ENCODE assay signal across 20 cellular contexts in the genomic region with DNA sequence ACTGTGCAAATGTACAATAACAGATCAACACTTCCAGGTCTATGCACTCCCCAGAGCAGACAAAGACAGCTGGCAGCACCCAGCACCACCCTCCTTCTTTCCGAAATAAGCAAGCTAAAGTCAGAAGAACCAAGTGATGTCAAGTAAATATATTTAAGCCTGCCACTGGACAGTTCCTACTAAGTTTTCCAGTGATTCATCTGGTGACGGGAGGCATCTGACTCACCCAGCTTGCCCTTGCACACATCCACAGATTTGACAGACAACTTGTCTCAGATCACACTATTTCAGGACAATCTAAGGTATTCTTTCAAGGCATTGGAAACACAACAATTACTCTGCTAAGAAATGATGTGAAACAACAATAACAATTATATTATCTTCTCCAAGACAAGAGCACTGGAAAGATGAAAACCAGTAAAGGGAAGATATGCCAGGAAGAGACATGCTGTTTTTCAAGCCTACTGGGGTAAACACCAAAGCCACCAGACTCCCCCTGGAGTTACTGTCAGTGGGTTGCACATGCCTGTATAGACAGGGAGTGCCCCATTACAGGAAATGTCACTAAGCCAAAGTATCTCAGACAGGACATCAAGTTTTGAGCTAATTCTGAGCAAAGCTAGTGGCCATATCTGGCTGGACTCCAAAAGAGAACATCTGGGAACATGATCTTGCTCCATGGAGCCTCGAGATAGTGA.
DNase-seq lines count a peak whose midpoint lies in the region; ATAC-seq, FAIRE-seq and TF ChIP-seq lines count a peak whose summit lies in the region.
"Had no signal": no experiment of that assay in that cellular context is flagged by ENCODE, and none has a peak within 500 bp of the region (broad histone marks: within the 10 kb centered on the region; RNA-seq: fewer than 3 reads in every experiment).

No MANE protein-coding gene starts in this region.

- H3K27ac ChIP-seq in A549 (no peak overlapping the region), kidney (ENCODE audit: low read depth in 2 of 2, low read length in 2 of 2) (no peak overlapping the region)
- H3K27ac ChIP-seq: GM23248, SK-N-MC had no signal

- no peak overlapping the region for H3K4me3 ChIP-seq in A549
- H3K4me3 ChIP-seq in bronchial epithelial cell (ENCODE audit: low read depth, low read length), result no peak overlapping the region
- H3K4me3 ChIP-seq in kidney epithelial cell (ENCODE audit: low read depth, low read length), result no peak overlapping the region
- H3K4me3 ChIP-seq in kidney (ENCODE audit: low read length in 2 of 2), result no peak overlapping the region
- H3K4me3 ChIP-seq: GM23248, K562, SK-N-MC had no signal

- ATAC-seq in A549, result peak; percentile 47 to 59; a peak in 2 of 6 replicates
- ATAC-seq in GM18868 (IDR thresholded peaks at IDR 0.05; ENCODE audit: unreplicated experiment), result no peak
- ATAC-seq in HG02973 (IDR thresholded peaks at IDR 0.05; ENCODE audit: unreplicated experiment), result no peak
- ATAC-seq in GM21367 (IDR thresholded peaks at IDR 0.05; ENCODE audit: unreplicated experiment), result no peak
- ATAC-seq: HCT116, K562, Panc1 had no signal

- CTCF ChIA-PET in A549 (lab: Yijun Ruan, JAX), result interaction anchor here (1.2 to 1.3 kb wide), 2 partner anchors 13 to 17 kb away, joined by 3 to 4 read pairs; no protein-coding TSS in a partner anchor

- H3K27me3 ChIP-seq in bronchial epithelial cell (ENCODE audit: control insufficient read depth, insufficient read depth, low read length) (no peaks in the 10 kb centered on the region), kidney epithelial cell (ENCODE audit: control insufficient read depth, insufficient read depth, low read length) (no peaks in the 10 kb centered on the region)

- no peak for TF ChIP-seq RAD21 in A549 (conservative IDR thresholded peaks at IDR 0.05 in 1 of 2, IDR thresholded peaks at IDR 0.05 in 1 of 2)

- 4% methylated on average over 3 of the region's 3 CpGs for WGBS in A549 (ENCODE audit: missing lambda C conversion rate)

- TF ChIP-seq CTCF in A549 (IDR thresholded peaks at IDR 0.05), result no peak
- no peak for TF ChIP-seq CTCF in bronchial epithelial cell (IDR thresholded peaks at IDR 0.05; ENCODE audit: insufficient read depth, low read length, severe bottlenecking)
- TF ChIP-seq CTCF in kidney epithelial cell (IDR thresholded peaks at IDR 0.05; ENCODE audit: insufficient read depth, low read length, poor library complexity, severe bottlenecking), result no peak
- no peak for TF ChIP-seq CTCF in kidney (IDR thresholded peaks at IDR 0.05; ENCODE audit: borderline replicate concordance, extremely low read depth, insufficient read depth)

- H3K4me2 ChIP-seq in A549, result no peak overlapping the region

- TF ChIP-seq EP300 in A549 (IDR thresholded peaks at IDR 0.05), result no peak

- POLR2A ChIA-PET in A549 (lab: Yijun Ruan, JAX), result no interaction called here

- intact Hi-C loops in kidney (cut with DNase I), result no loop called here

- TF ChIP-seq POLR2A in A549 (IDR thresholded peaks at IDR 0.05; ENCODE audit: low read length), result no peak

- H3K9ac ChIP-seq in kidney (ENCODE audit: low read length in 2 of 2), result no peak overlapping the region
- H3K9ac ChIP-seq: GM23248 had no signal

- H3K4me1 ChIP-seq in A549 (no peaks in the 10 kb centered on the region), kidney (ENCODE audit: control insufficient read depth in 1 of 2, insufficient read depth in 1 of 2, low read depth in 1 of 2, low read length in 2 of 2) (no peaks in the 10 kb centered on the region)

- no peak for DNase-seq in A549 (ENCODE audit: low read depth in 1 of 2, low spot score in 1 of 2)
- DNase-seq in HT1080 (ENCODE audit: low read depth), result peak; percentile 42
- peak; percentile 33 for DNase-seq in bronchial epithelial cell (ENCODE audit: low read depth)
- DNase-seq in kidney epithelial cell (ENCODE audit: low read depth), result peak; percentile 1
- no peak for DNase-seq in kidney
- DNase-seq: CD4-positive, CD25-positive, alpha-beta regulatory T cell; DMS79; GM23248; NCI-H1048; NCI-H1436 treated with DMSO at 0.1 percent for 48 hours; NCI-H446 treated with DMSO at 0.1 percent for 48 hours; NCI-H748 treated with DMSO at 0.1 percent for 48 hours; Right ventricle myocardium superior had no signal

- H3K9me3 ChIP-seq in A549 (no peaks in the 10 kb centered on the region), kidney (ENCODE audit: control insufficient read depth in 1 of 2, low read length in 2 of 2) (no peaks in the 10 kb centered on the region)

- FAIRE-seq in A549 (lab: Jason Lieb, UNC), result no peak
- FAIRE-seq in bronchial epithelial cell (lab: Jason Lieb, UNC), result no peak
- FAIRE-seq in kidney (lab: Jason Lieb, UNC), result no peak
- FAIRE-seq: K562 had no signal

- H3K36me3 ChIP-seq in bronchial epithelial cell (ENCODE audit: control insufficient read depth, insufficient read depth, low read length) (no peaks in the 10 kb centered on the region), kidney epithelial cell (ENCODE audit: control insufficient read depth, insufficient read depth, low read length) (no peaks in the 10 kb centered on the region), kidney (ENCODE audit: control insufficient read depth in 1 of 2, insufficient read depth in 2 of 2, low read length in 2 of 2) (no peaks in the 10 kb centered on the region)

TF ChIP-seq in A549, 52 proteins besides CTCF, POLR2A, EP300 and RAD21:
- TF ChIP-seq NFE2L2 (conservative IDR thresholded peaks at IDR 0.05; ENCODE audit: low read length) (no peak), RNF2 (IDR thresholded peaks at IDR 0.05; ENCODE audit: borderline replicate concordance, low read depth) (no peak), ZFP36 (IDR thresholded peaks at IDR 0.05; ENCODE audit: borderline replicate concordance, partially characterized antibody) (no peak), CEBPB (IDR thresholded peaks at IDR 0.05) (no peak)
- TF ChIP-seq, protein P1, sequence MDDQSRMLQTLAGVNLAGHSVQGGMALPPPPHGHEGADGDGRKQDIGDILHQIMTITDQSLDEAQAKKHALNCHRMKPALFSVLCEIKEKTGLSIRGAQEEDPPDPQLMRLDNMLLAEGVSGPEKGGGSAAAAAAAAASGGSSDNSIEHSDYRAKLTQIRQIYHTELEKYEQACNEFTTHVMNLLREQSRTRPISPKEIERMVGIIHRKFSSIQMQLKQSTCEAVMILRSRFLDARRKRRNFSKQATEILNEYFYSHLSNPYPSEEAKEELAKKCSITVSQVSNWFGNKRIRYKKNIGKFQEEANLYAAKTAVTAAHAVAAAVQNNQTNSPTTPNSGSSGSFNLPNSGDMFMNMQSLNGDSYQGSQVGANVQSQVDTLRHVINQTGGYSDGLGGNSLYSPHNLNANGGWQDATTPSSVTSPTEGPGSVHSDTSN (IDR thresholded peaks at IDR 0.05), result no peak

Comparison
In these comparisons a context has a peak if more than half of its experiments do, and no peak if none do; other contexts are left out.
1. ATAC-seq: peak in A549 (2 of 2); none in GM18868 (single experiment), HG02973 (single experiment) and GM21367 (single experiment).
2. DNase-seq: peak in HT1080 (single experiment), bronchial epithelial cell (single experiment) and kidney epithelial cell (single experiment); none in A549 (0 of 2) and kidney (single experiment).